Comparison of ENCODE assay signal across 8 cellular contexts in the genomic region with DNA sequence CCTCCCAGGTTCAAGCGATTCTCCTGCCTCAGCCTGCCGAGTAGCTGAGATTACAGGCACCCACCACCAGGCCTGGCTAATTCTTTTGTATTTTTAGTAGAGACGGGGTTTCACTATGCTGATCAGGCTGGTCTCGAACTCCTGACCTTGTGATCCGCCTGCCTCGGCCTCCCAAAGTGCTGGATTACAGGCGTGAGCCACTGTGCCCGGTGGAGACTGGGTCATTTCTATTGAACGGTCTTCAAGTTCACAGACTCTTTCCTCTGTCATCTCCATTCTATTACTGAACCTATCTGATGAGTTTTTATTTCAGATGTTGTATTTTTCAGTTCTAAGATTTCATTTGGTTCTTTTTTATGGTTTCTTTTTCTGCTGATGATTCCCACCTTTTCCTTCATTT. TPM values are rescaled to one million over a fixed set of nuclear protein-coding genes. Genes with fewer than 3 reads are reported as not detected.
DNase-seq lines count a peak whose midpoint lies in the region; ATAC-seq, FAIRE-seq and TF ChIP-seq lines count a peak whose summit lies in the region.
"Not testable (repeated sequence)": the region's sequence is repeated elsewhere in the genome, so short reads cannot be mapped to it uniquely, and the experiment has no call there.

No MANE protein-coding gene starts in this region.

- H3K27ac ChIP-seq in CD4-positive, CD25-positive, alpha-beta regulatory T cell (ENCODE audit: insufficient read depth, low read length, poor library complexity, severe bottlenecking); Karpas-422 (ENCODE audit: low read length); HepG2 (ENCODE audit: extremely low read length, insufficient read depth, low read length): not testable (repeated sequence)

- DNase-seq in CD4-positive, CD25-positive, alpha-beta regulatory T cell; activated CD4-positive, alpha-beta T cell treated with anti-CD3 and anti-CD28 coated beads, Interleukin-2, amount 10 ng/mL, durations not matched to agents 7 days and 5 days; activated naive CD8-positive, alpha-beta T cell treated with anti-CD3 and anti-CD28 coated beads for 36 hours; effector memory CD8-positive, alpha-beta T cell; HepG2 (ENCODE audit: low spot score); stimulated activated effector memory CD8-positive, alpha-beta T cell treated with anti-CD3 and anti-CD28 coated beads, Interleukin-12 subunit alpha, Interleukin-12 subunit beta, amount 100 ng/mL, for 72 hours (ENCODE audit: low spot score in 2 of 2): not testable (repeated sequence)
- DNase-seq in Karpas-422: peak; percentile 53

- intact Hi-C loops in HepG2 (cut with micrococcal nuclease; ENCODE audit: unreplicated experiment): not testable (repeated sequence)

- H3K36me3 Mint-ChIP-seq in CD4-positive, CD25-positive, alpha-beta regulatory T cell: peaks cover 35% of the 10 kb centered on the region
- peaks cover 62% of the 10 kb centered on the region for H3K36me3 Mint-ChIP-seq in activated CD4-positive, alpha-beta T cell treated with anti-CD3 and anti-CD28 coated beads, Interleukin-2, amount 10 ng/mL, durations not matched to agents 7 days and 5 days (ENCODE audit: low read depth)
- H3K36me3 Mint-ChIP-seq in activated T-helper 17 cell treated with anti-CD3 and anti-CD28 coated beads, Interleukin-2, amount 50 U/mL, for 72 hours (ENCODE audit: low read depth): peaks cover 87% of the 10 kb centered on the region
- H3K36me3 Mint-ChIP-seq in activated naive CD8-positive, alpha-beta T cell treated with anti-CD3 and anti-CD28 coated beads for 36 hours: peaks cover 68% of the 10 kb centered on the region
- H3K36me3 Mint-ChIP-seq in effector memory CD8-positive, alpha-beta T cell (ENCODE audit: insufficient read depth): peaks cover 37% of the 10 kb centered on the region
- peaks cover 57% of the 10 kb centered on the region for H3K36me3 Mint-ChIP-seq in stimulated activated effector memory CD8-positive, alpha-beta T cell treated with anti-CD3 and anti-CD28 coated beads, Interleukin-12 subunit alpha, Interleukin-12 subunit beta, amount 100 ng/mL, for 72 hours

- not testable (repeated sequence) for H3K4me2 ChIP-seq in Karpas-422 (ENCODE audit: low read depth, low read length, poor library complexity, severe bottlenecking); HepG2 (ENCODE audit: low read depth, low read length)

- H3K79me2 ChIP-seq in Karpas-422 (ENCODE audit: low read length): peaks cover 89% of the 10 kb centered on the region
- peaks cover 85% of the 10 kb centered on the region for H3K79me2 ChIP-seq in HepG2 (ENCODE audit: insufficient read depth, low read length)

- peaks cover 31 to 47% (median 35%) of the 10 kb centered on the region in 4 donors for H3K4me1 Mint-ChIP-seq in CD4-positive, CD25-positive, alpha-beta regulatory T cell
- peaks cover 34% of the 10 kb centered on the region for H3K4me1 Mint-ChIP-seq in activated CD4-positive, alpha-beta T cell treated with anti-CD3 and anti-CD28 coated beads, Interleukin-2, amount 10 ng/mL, durations not matched to agents 7 days and 5 days
- peaks cover 13% of the 10 kb centered on the region for H3K4me1 Mint-ChIP-seq in activated T-helper 17 cell treated with anti-CD3 and anti-CD28 coated beads, Interleukin-2, amount 50 U/mL, for 72 hours
- peaks cover 41% of the 10 kb centered on the region for H3K4me1 Mint-ChIP-seq in activated naive CD8-positive, alpha-beta T cell treated with anti-CD3 and anti-CD28 coated beads for 36 hours
- H3K4me1 Mint-ChIP-seq in effector memory CD8-positive, alpha-beta T cell (ENCODE audit: low read depth in 2 of 2): peaks cover 31 to 51% of the 10 kb centered on the region in 2 donors
- peaks cover 49% of the 10 kb centered on the region for H3K4me1 Mint-ChIP-seq in stimulated activated effector memory CD8-positive, alpha-beta T cell treated with anti-CD3 and anti-CD28 coated beads, Interleukin-12 subunit alpha, Interleukin-12 subunit beta, amount 100 ng/mL, for 72 hours

- POLR2A ChIA-PET in activated CD4-positive, alpha-beta T cell treated with anti-CD3 and anti-CD28 coated beads, Interleukin-2, amount 10 ng/mL, durations not matched to agents 7 days and 5 days (lab: Charles Lee); HepG2 (lab: Yijun Ruan, JAX): not testable (repeated sequence)

- H3K27me3 ChIP-seq in CD4-positive, CD25-positive, alpha-beta regulatory T cell (ENCODE audit: control insufficient read depth, insufficient read depth, low read length); Karpas-422 (ENCODE audit: low read length); HepG2 (ENCODE audit: control insufficient read depth in 1 of 2, insufficient read depth in 2 of 2, low read length in 2 of 2): not testable (repeated sequence)

- TF ChIP-seq POLR2A in HepG2 (IDR thresholded peaks at IDR 0.05; ENCODE audit: insufficient read depth in 1 of 2, low read depth in 2 of 2, low read length in 2 of 2): not testable (repeated sequence)

- not testable (repeated sequence) for FAIRE-seq in HepG2 (lab: Jason Lieb, UNC)

- not testable (repeated sequence) for BruUV-seq in HepG2 (replicated peaks; lab: Mats Ljungman, UMichigan)

- not testable (repeated sequence) for H3K4me3 Mint-ChIP-seq in CD4-positive, CD25-positive, alpha-beta regulatory T cell; activated CD4-positive, alpha-beta T cell treated with anti-CD3 and anti-CD28 coated beads, Interleukin-2, amount 10 ng/mL, durations not matched to agents 7 days and 5 days; activated T-helper 17 cell treated with anti-CD3 and anti-CD28 coated beads, Interleukin-2, amount 50 U/mL, for 72 hours; activated naive CD8-positive, alpha-beta T cell treated with anti-CD3 and anti-CD28 coated beads for 36 hours; stimulated activated effector memory CD8-positive, alpha-beta T cell treated with anti-CD3 and anti-CD28 coated beads, Interleukin-12 subunit alpha, Interleukin-12 subunit beta, amount 100 ng/mL, for 72 hours
- peak overlapping the region in 1 of 2 donors; percentile 1 for H3K4me3 Mint-ChIP-seq in effector memory CD8-positive, alpha-beta T cell

- H3K4me3 ChIP-seq in CD4-positive, CD25-positive, alpha-beta regulatory T cell (ENCODE audit: low read depth, low read length); Karpas-422 (ENCODE audit: low read length); HepG2 (replicated peaks in 1 of 3; ENCODE audit: insufficient read depth in 1 of 3, low read depth in 2 of 3, low read length in 3 of 3): not testable (repeated sequence)

- peaks cover 0 to 33% (median 8%) of the 10 kb centered on the region in 7 donors for H3K9me3 Mint-ChIP-seq in CD4-positive, CD25-positive, alpha-beta regulatory T cell
- peaks cover 23% of the 10 kb centered on the region for H3K9me3 Mint-ChIP-seq in activated CD4-positive, alpha-beta T cell treated with anti-CD3 and anti-CD28 coated beads, Interleukin-2, amount 10 ng/mL, durations not matched to agents 7 days and 5 days
- H3K9me3 Mint-ChIP-seq in activated T-helper 17 cell treated with anti-CD3 and anti-CD28 coated beads, Interleukin-2, amount 50 U/mL, for 72 hours; effector memory CD8-positive, alpha-beta T cell: not testable (repeated sequence)
- H3K9me3 Mint-ChIP-seq in activated naive CD8-positive, alpha-beta T cell treated with anti-CD3 and anti-CD28 coated beads for 36 hours: peaks cover 32% of the 10 kb centered on the region
- H3K9me3 Mint-ChIP-seq in stimulated activated effector memory CD8-positive, alpha-beta T cell treated with anti-CD3 and anti-CD28 coated beads, Interleukin-12 subunit alpha, Interleukin-12 subunit beta, amount 100 ng/mL, for 72 hours: peaks cover 11% of the 10 kb centered on the region

- not testable (repeated sequence) for H3K4me1 ChIP-seq in CD4-positive, CD25-positive, alpha-beta regulatory T cell (ENCODE audit: control insufficient read depth, insufficient read depth, low read length, poor library complexity, severe bottlenecking); Karpas-422 (ENCODE audit: low read length)
- H3K4me1 ChIP-seq in HepG2 (ENCODE audit: insufficient read depth, low read length): peaks cover 23% of the 10 kb centered on the region

- H2AFZ ChIP-seq in Karpas-422 (ENCODE audit: low read length); HepG2 (ENCODE audit: low read length): not testable (repeated sequence)

- not testable (repeated sequence) for TF ChIP-seq EP300 in HepG2 (IDR thresholded peaks at IDR 0.05; ENCODE audit: low read depth in 2 of 2, low read length in 2 of 2); HepG2 (CRISPR knock-in tag; IDR thresholded peaks at IDR 0.05; ENCODE audit: borderline replicate concordance)

- H3K36me3 ChIP-seq in CD4-positive, CD25-positive, alpha-beta regulatory T cell (ENCODE audit: control insufficient read depth, insufficient read depth, low read length): peaks cover 32% of the 10 kb centered on the region
- H3K36me3 ChIP-seq in Karpas-422 (ENCODE audit: insufficient read depth, low read length) (peaks cover 23% of the 10 kb centered on the region), HepG2 (replicated peaks in 1 of 2; ENCODE audit: control insufficient read depth in 1 of 2, insufficient read depth in 2 of 2, low read length in 2 of 2) (peaks cover 3 to 22% of the 10 kb centered on the region in 2 experiments; a peak in 3 of 5 replicates)

- not testable (repeated sequence) for TF ChIP-seq CTCF in HepG2 (CRISPR knock-in tag; IDR thresholded peaks at IDR 0.05)

- H3K27ac Mint-ChIP-seq in CD4-positive, CD25-positive, alpha-beta regulatory T cell: peak overlapping the region in 2 of 3 donors; percentile 17 to 51
- H3K27ac Mint-ChIP-seq in activated CD4-positive, alpha-beta T cell treated with anti-CD3 and anti-CD28 coated beads, Interleukin-2, amount 10 ng/mL, durations not matched to agents 7 days and 5 days: peak overlapping the region; percentile 50
- peak overlapping the region; percentile 23 for H3K27ac Mint-ChIP-seq in activated T-helper 17 cell treated with anti-CD3 and anti-CD28 coated beads, Interleukin-2, amount 50 U/mL, for 72 hours
- peak overlapping the region; percentile 14 for H3K27ac Mint-ChIP-seq in activated naive CD8-positive, alpha-beta T cell treated with anti-CD3 and anti-CD28 coated beads for 36 hours
- peak overlapping the region; percentile 23 to 52 for H3K27ac Mint-ChIP-seq in effector memory CD8-positive, alpha-beta T cell
- peak overlapping the region; percentile 62 for H3K27ac Mint-ChIP-seq in stimulated activated effector memory CD8-positive, alpha-beta T cell treated with anti-CD3 and anti-CD28 coated beads, Interleukin-12 subunit alpha, Interleukin-12 subunit beta, amount 100 ng/mL, for 72 hours

- CTCF ChIA-PET in activated CD4-positive, alpha-beta T cell treated with anti-CD3 and anti-CD28 coated beads, Interleukin-2, amount 10 ng/mL, durations not matched to agents 7 days and 5 days (lab: Charles Lee): interaction anchor here (0.6 kb wide), 1 partner anchor 1194 kb away, joined by 3 read pairs; no protein-coding TSS in a partner anchor
- CTCF ChIA-PET in HepG2 (lab: Yijun Ruan, JAX; ENCODE audit: low intra/inter-chr PET ratio, low total read pairs): not testable (repeated sequence)

- not testable (repeated sequence) for ATAC-seq in CD4-positive, CD25-positive, alpha-beta regulatory T cell (ENCODE audit: low read depth in 2 of 2); activated T-helper 17 cell treated with anti-CD3 and anti-CD28 coated beads, Interleukin-2, amount 50 U/mL, for 72 hours (replicated peaks); effector memory CD8-positive, alpha-beta T cell (replicated peaks); HepG2; stimulated activated effector memory CD8-positive, alpha-beta T cell treated with anti-CD3 and anti-CD28 coated beads, Interleukin-12 subunit alpha, Interleukin-12 subunit beta, amount 100 ng/mL, for 72 hours

- in situ Hi-C loops in HepG2 (cut with HindIII; ENCODE audit: extremely low pct_ligation_motif_present, low pct_unique_long_range_greater_than_20kb): not testable (repeated sequence)

- TF ChIP-seq RAD21 in HepG2 (CRISPR knock-in tag; IDR thresholded peaks at IDR 0.05): not testable (repeated sequence)

- H3K9ac ChIP-seq in Karpas-422 (ENCODE audit: low read length); HepG2 (ENCODE audit: insufficient read depth, low read depth, low read length): not testable (repeated sequence)

- not testable (repeated sequence) for H3K9me2 ChIP-seq in Karpas-422 (replicated peaks; ENCODE audit: insufficient read depth, low read length)

- not testable (repeated sequence) for H3K27me3 Mint-ChIP-seq in CD4-positive, CD25-positive, alpha-beta regulatory T cell; activated CD4-positive, alpha-beta T cell treated with anti-CD3 and anti-CD28 coated beads, Interleukin-2, amount 10 ng/mL, durations not matched to agents 7 days and 5 days; activated T-helper 17 cell treated with anti-CD3 and anti-CD28 coated beads, Interleukin-2, amount 50 U/mL, for 72 hours; activated naive CD8-positive, alpha-beta T cell treated with anti-CD3 and anti-CD28 coated beads for 36 hours; effector memory CD8-positive, alpha-beta T cell

- H3K9me3 ChIP-seq in CD4-positive, CD25-positive, alpha-beta regulatory T cell (ENCODE audit: control insufficient read depth in 2 of 2, low read length in 2 of 2): peaks cover 14 to 19% of the 10 kb centered on the region in 2 experiments
- H3K9me3 ChIP-seq in Karpas-422 (ENCODE audit: low read length): peaks cover 20% of the 10 kb centered on the region
- not testable (repeated sequence) for H3K9me3 ChIP-seq in HepG2 (ENCODE audit: low read length)

- WGBS in HepG2 (ENCODE audit: low lambda C conversion rate): 95% methylated on average over 9 of the region's 9 CpGs

- H4K20me1 ChIP-seq in Karpas-422 (ENCODE audit: insufficient read depth, low read depth, low read length): not testable (repeated sequence)
- peaks cover 23% of the 10 kb centered on the region for H4K20me1 ChIP-seq in HepG2 (ENCODE audit: insufficient read depth, low read length)

RNA-seq across cellular contexts. Expression of gene ZNF512, which starts 12.6 kb away (rescaled TPM):
- 29.3 TPM for total RNA-seq in CD4-positive, CD25-positive, alpha-beta regulatory T cell
- polyA plus RNA-seq in CD4-positive, CD25-positive, alpha-beta regulatory T cell: 10 to 100 TPM; 29.3 to 47.8 (median 39.6) TPM
- total RNA-seq in Karpas-422 (2014; rRNA removed; shearing (Covaris generic); ENCODE audit: low replicate concordance): 38.3 and 43.7 TPM in 2 replicates
- total RNA-seq in activated CD4-positive, alpha-beta T cell treated with anti-CD3 and anti-CD28 coated beads, Interleukin-2, amount 10 ng/mL, durations not matched to agents 7 days and 5 days: 10 to 100 TPM; 42.3 to 51.5 TPM
- total RNA-seq in activated T-helper 17 cell treated with anti-CD3 and anti-CD28 coated beads, Interleukin-2, amount 50 U/mL, for 72 hours: 10 to 100 TPM; 27.2 to 39.5 TPM
- 10 to 100 TPM; 21.0 to 25.2 TPM for total RNA-seq in activated naive CD8-positive, alpha-beta T cell treated with anti-CD3 and anti-CD28 coated beads for 36 hours
- total RNA-seq in HepG2 (2016; rRNA removed; fragmentation: Illumina TruSeq; extraction: Trizol): 31.0 and 38.1 TPM in 2 replicates
- 16.0 and 19.8 TPM in 2 replicates for total RNA-seq in HepG2 (2016; cell fraction: cytosol; rRNA removed; fragmentation: Illumina TruSeq; extraction: Trizol; ENCODE audit: low read depth)
- 26.9 and 42.0 TPM in 2 replicates for total RNA-seq in HepG2 (2016; cell fraction: insoluble cytoplasmic fraction; rRNA removed; fragmentation: Illumina TruSeq; extraction: Trizol)
- 21.0 and 25.6 TPM in 2 replicates for total RNA-seq in HepG2 (2016; cell fraction: membrane; rRNA removed; fragmentation: Illumina TruSeq; extraction: Trizol)
- total RNA-seq in HepG2 (2016; cell fraction: nucleus; rRNA removed; fragmentation: Illumina TruSeq; extraction: Trizol): 41.8 and 49.3 TPM in 2 replicates
- polyA plus RNA-seq in HepG2 (2011; rRNA removed): 27.9 and 29.8 TPM in 2 replicates
- polyA plus RNA-seq in HepG2 (2011; cell fraction: cytosol; rRNA removed): 13.4 and 17.0 TPM in 2 replicates
- polyA plus RNA-seq in HepG2 (2011; cell fraction: nucleus; rRNA removed): 81.1 and 98.2 TPM in 2 replicates
- polyA plus RNA-seq in HepG2 (2012): 22.2 and 36.6 TPM in 2 replicates
- 3.3 and 4.9 TPM in 2 replicates for polyA plus RNA-seq in HepG2 (2016; cell fraction: cytosol; fragmentation: Illumina TruSeq; extraction: Trizol; ENCODE audit: low read depth)
- polyA plus RNA-seq in HepG2 (2016; cell fraction: insoluble cytoplasmic fraction; fragmentation: Illumina TruSeq; extraction: Trizol; ENCODE audit: low read depth): 33.7 and 36.8 TPM in 2 replicates
- polyA plus RNA-seq in HepG2 (2016; cell fraction: membrane; fragmentation: Illumina TruSeq; extraction: Trizol; ENCODE audit: low read depth): 10.9 TPM in 2 replicates
- 65.8 and 79.5 TPM in 2 replicates for polyA plus RNA-seq in HepG2 (2016; cell fraction: nucleus; fragmentation: Illumina TruSeq; extraction: Trizol; ENCODE audit: insufficient read depth, low read depth)
- 19.0 and 22.7 TPM in 2 replicates for polyA minus RNA-seq in HepG2 (2011; rRNA and poly(A)+ RNA removed; ENCODE audit: low replicate concordance)
- polyA minus RNA-seq in HepG2 (2011; cell fraction: cytosol; rRNA and poly(A)+ RNA removed): 9.5 and 10.0 TPM in 2 replicates
- polyA minus RNA-seq in HepG2 (2011; cell fraction: nucleus; rRNA and poly(A)+ RNA removed): 57.8 and 73.6 TPM in 2 replicates

RNA-seq across cellular contexts. Expression of gene CCDC121, which starts 33.4 kb away (rescaled TPM):
- total RNA-seq in CD4-positive, CD25-positive, alpha-beta regulatory T cell: 0.79 TPM
- polyA plus RNA-seq in CD4-positive, CD25-positive, alpha-beta regulatory T cell: 1 to 10 TPM in 2 of 4 donors, under 1 TPM in 2; 0.49 to 2.4 (median 0.96) TPM
- 1.2 and 2.9 TPM in 2 replicates for total RNA-seq in Karpas-422 (2014; rRNA removed; shearing (Covaris generic); ENCODE audit: low replicate concordance)
- total RNA-seq in activated CD4-positive, alpha-beta T cell treated with anti-CD3 and anti-CD28 coated beads, Interleukin-2, amount 10 ng/mL, durations not matched to agents 7 days and 5 days: 1 to 10 TPM in 1 of 2 experiments, under 1 TPM in 1; 1.00 to 1.2 TPM
- total RNA-seq in activated T-helper 17 cell treated with anti-CD3 and anti-CD28 coated beads, Interleukin-2, amount 50 U/mL, for 72 hours: under 1 TPM; 0.26 to 0.45 TPM
- total RNA-seq in activated naive CD8-positive, alpha-beta T cell treated with anti-CD3 and anti-CD28 coated beads for 36 hours: under 1 TPM; 0.60 to 0.68 TPM
- 3.0 and 3.8 TPM in 2 replicates for total RNA-seq in HepG2 (2016; rRNA removed; fragmentation: Illumina TruSeq; extraction: Trizol)
- 0.40 and 1.1 TPM in 2 replicates for total RNA-seq in HepG2 (2016; cell fraction: cytosol; rRNA removed; fragmentation: Illumina TruSeq; extraction: Trizol; ENCODE audit: low read depth)
- 3.4 and 4.4 TPM in 2 replicates for total RNA-seq in HepG2 (2016; cell fraction: insoluble cytoplasmic fraction; rRNA removed; fragmentation: Illumina TruSeq; extraction: Trizol)
- total RNA-seq in HepG2 (2016; cell fraction: membrane; rRNA removed; fragmentation: Illumina TruSeq; extraction: Trizol): 2.0 TPM in 2 replicates
- total RNA-seq in HepG2 (2016; cell fraction: nucleus; rRNA removed; fragmentation: Illumina TruSeq; extraction: Trizol): 2.3 and 2.7 TPM in 2 replicates
- 1.2 and 1.9 TPM in 2 replicates for polyA plus RNA-seq in HepG2 (2011; rRNA removed)
- 0.50 and 0.79 TPM in 2 replicates for polyA plus RNA-seq in HepG2 (2011; cell fraction: cytosol; rRNA removed)
- 0.61 and 0.88 TPM in 2 replicates for polyA plus RNA-seq in HepG2 (2011; cell fraction: nucleus; rRNA removed)
- 1.3 and 2.8 TPM in 2 replicates for polyA plus RNA-seq in HepG2 (2012)
- 0.28 and 0.31 TPM in 2 replicates for polyA plus RNA-seq in HepG2 (2016; cell fraction: cytosol; fragmentation: Illumina TruSeq; extraction: Trizol; ENCODE audit: low read depth)
- polyA plus RNA-seq in HepG2 (2016; cell fraction: insoluble cytoplasmic fraction; fragmentation: Illumina TruSeq; extraction: Trizol; ENCODE audit: low read depth): 3.4 and 5.5 TPM in 2 replicates
- 0.83 and 1.1 TPM in 2 replicates for polyA plus RNA-seq in HepG2 (2016; cell fraction: membrane; fragmentation: Illumina TruSeq; extraction: Trizol; ENCODE audit: low read depth)
- 3.8 and 3.9 TPM in 2 replicates for polyA plus RNA-seq in HepG2 (2016; cell fraction: nucleus; fragmentation: Illumina TruSeq; extraction: Trizol; ENCODE audit: insufficient read depth, low read depth)
- polyA minus RNA-seq in HepG2 (2011; rRNA and poly(A)+ RNA removed; ENCODE audit: low replicate concordance): 0.46 and 0.49 TPM in 2 replicates
- polyA minus RNA-seq in HepG2 (2011; cell fraction: cytosol; rRNA and poly(A)+ RNA removed): 0.79 and 1.1 TPM in 2 replicates
- polyA minus RNA-seq in HepG2 (2011; cell fraction: nucleus; rRNA and poly(A)+ RNA removed): 1.9 and 2.6 TPM in 2 replicates

RNA-seq across cellular contexts. Expression of gene GPN1, which starts 33.4 kb away (rescaled TPM):
- total RNA-seq in CD4-positive, CD25-positive, alpha-beta regulatory T cell: 27.8 TPM
- polyA plus RNA-seq in CD4-positive, CD25-positive, alpha-beta regulatory T cell: 10 to 100 TPM; 74.2 to 85.0 (median 76.4) TPM
- 24.4 and 30.0 TPM in 2 replicates for total RNA-seq in Karpas-422 (2014; rRNA removed; shearing (Covaris generic); ENCODE audit: low replicate concordance)
- 10 to 100 TPM; 36.3 to 44.1 TPM for total RNA-seq in activated CD4-positive, alpha-beta T cell treated with anti-CD3 and anti-CD28 coated beads, Interleukin-2, amount 10 ng/mL, durations not matched to agents 7 days and 5 days
- total RNA-seq in activated T-helper 17 cell treated with anti-CD3 and anti-CD28 coated beads, Interleukin-2, amount 50 U/mL, for 72 hours: 10 to 100 TPM; 38.5 to 55.4 TPM
- total RNA-seq in activated naive CD8-positive, alpha-beta T cell treated with anti-CD3 and anti-CD28 coated beads for 36 hours: 10 to 100 TPM; 49.9 to 50.6 TPM
- 62.7 and 98.5 TPM in 2 replicates for total RNA-seq in HepG2 (2016; rRNA removed; fragmentation: Illumina TruSeq; extraction: Trizol)
- 11.8 and 12.1 TPM in 2 replicates for total RNA-seq in HepG2 (2016; cell fraction: cytosol; rRNA removed; fragmentation: Illumina TruSeq; extraction: Trizol; ENCODE audit: low read depth)
- total RNA-seq in HepG2 (2016; cell fraction: insoluble cytoplasmic fraction; rRNA removed; fragmentation: Illumina TruSeq; extraction: Trizol): 62.1 and 103 TPM in 2 replicates
- 36.3 and 39.5 TPM in 2 replicates for total RNA-seq in HepG2 (2016; cell fraction: membrane; rRNA removed; fragmentation: Illumina TruSeq; extraction: Trizol)
- 35.4 and 37.8 TPM in 2 replicates for total RNA-seq in HepG2 (2016; cell fraction: nucleus; rRNA removed; fragmentation: Illumina TruSeq; extraction: Trizol)
- polyA plus RNA-seq in HepG2 (2011; rRNA removed): 51.9 and 54.5 TPM in 2 replicates
- polyA plus RNA-seq in HepG2 (2011; cell fraction: cytosol; rRNA removed): 29.7 and 46.3 TPM in 2 replicates
- polyA plus RNA-seq in HepG2 (2011; cell fraction: nucleus; rRNA removed): 16.8 and 22.2 TPM in 2 replicates
- 41.7 and 47.0 TPM in 2 replicates for polyA plus RNA-seq in HepG2 (2012)
- 13.4 and 13.7 TPM in 2 replicates for polyA plus RNA-seq in HepG2 (2016; cell fraction: cytosol; fragmentation: Illumina TruSeq; extraction: Trizol; ENCODE audit: low read depth)
- polyA plus RNA-seq in HepG2 (2016; cell fraction: insoluble cytoplasmic fraction; fragmentation: Illumina TruSeq; extraction: Trizol; ENCODE audit: low read depth): 89.3 and 97.6 TPM in 2 replicates
- 26.6 and 27.4 TPM in 2 replicates for polyA plus RNA-seq in HepG2 (2016; cell fraction: membrane; fragmentation: Illumina TruSeq; extraction: Trizol; ENCODE audit: low read depth)
- polyA plus RNA-seq in HepG2 (2016; cell fraction: nucleus; fragmentation: Illumina TruSeq; extraction: Trizol; ENCODE audit: insufficient read depth, low read depth): 43.6 and 44.2 TPM in 2 replicates
- 68.4 and 76.3 TPM in 2 replicates for polyA minus RNA-seq in HepG2 (2011; rRNA and poly(A)+ RNA removed; ENCODE audit: low replicate concordance)
- 27.5 and 32.2 TPM in 2 replicates for polyA minus RNA-seq in HepG2 (2011; cell fraction: cytosol; rRNA and poly(A)+ RNA removed)
- 54.5 and 62.1 TPM in 2 replicates for polyA minus RNA-seq in HepG2 (2011; cell fraction: nucleus; rRNA and poly(A)+ RNA removed)
